In genomic region chr7:7321681-7322080, GRCh38 we compare ENCODE assay signal across 8 cellular contexts.
DNase-seq lines count a peak whose midpoint lies in the region; ATAC-seq and TF ChIP-seq lines count a peak whose summit lies in the region.

No MANE protein-coding gene starts in this region.

- H3K27me3 ChIP-seq in mammary epithelial cell (ENCODE audit: insufficient read depth, low read length) (no peaks in the 10 kb centered on the region), colonic mucosa (no peaks in the 10 kb centered on the region)

- H3K9ac ChIP-seq in mammary epithelial cell (ENCODE audit: insufficient read depth, low read length) (no peak overlapping the region), colonic mucosa (ENCODE audit: low read depth in 2 of 2, low read length in 2 of 2) (no peak overlapping the region)

- no peak overlapping the region for H3K4me3 Mint-ChIP-seq in MCF 10A (ENCODE audit: unreplicated experiment)

- H3K36me3 Mint-ChIP-seq in MCF 10A (ENCODE audit: insufficient read depth, unreplicated experiment), result peaks cover 6% of the 10 kb centered on the region

- intact Hi-C loops in MCF 10A (cut with micrococcal nuclease), result no loop called here
- intact Hi-C loops in mammary epithelial cell (cut with micrococcal nuclease), result no loop called here
- intact Hi-C loops in colonic mucosa (cut with DNase I), result no loop called here
- intact Hi-C loops in head of caudate nucleus (cut with DNase I), result no loop called here

- dilution Hi-C loops in mammary epithelial cell (cut with HindIII; ENCODE audit: low sequenced_read_pairs), result no loop called here

- no peak overlapping the region for H2AFZ ChIP-seq in mammary epithelial cell (ENCODE audit: low read depth, low read length)

- no peak overlapping the region for H3K4me2 ChIP-seq in mammary epithelial cell (ENCODE audit: insufficient read depth, low read depth, low read length)

- H3K4me1 Mint-ChIP-seq in MCF 10A (ENCODE audit: insufficient read depth, unreplicated experiment), result peaks cover 6% of the 10 kb centered on the region

- H4K20me1 ChIP-seq in mammary epithelial cell (ENCODE audit: insufficient read depth, low read length), result no peaks in the 10 kb centered on the region

- ATAC-seq in HG03442 (IDR thresholded peaks at IDR 0.05; ENCODE audit: unreplicated experiment), result peak; percentile 94

- H3K4me1 ChIP-seq in mammary epithelial cell (ENCODE audit: insufficient read depth, low read length) (no peaks in the 10 kb centered on the region), colonic mucosa (no peaks in the 10 kb centered on the region)

- peak overlapping the region; percentile 2 for H3K27ac Mint-ChIP-seq in MCF 10A (ENCODE audit: low read depth, unreplicated experiment)

- POLR2A ChIA-PET in MCF 10A (lab: Yijun Ruan, JAX), result interaction anchor here (1.5 kb wide), 1 partner anchor 9 kb away, joined by 3 read pairs; no protein-coding TSS in a partner anchor

- H3K9me3 ChIP-seq in mammary epithelial cell (replicated peaks; ENCODE audit: insufficient read depth, low read length) (no peaks in the 10 kb centered on the region), colonic mucosa (no peaks in the 10 kb centered on the region)

- in situ Hi-C loops in mammary epithelial cell (cut with MboI; ENCODE audit: low sequenced_read_pairs in 2 of 2), result no loop called here

- H3K36me3 ChIP-seq in mammary epithelial cell (ENCODE audit: insufficient read depth, low read length) (no peaks in the 10 kb centered on the region), colonic mucosa (no peaks in the 10 kb centered on the region)

- 52% methylated on average over 5 of the region's 5 CpGs for WGBS in mammary epithelial cell (ENCODE audit: low coverage, missing lambda C conversion rate)

- DNase-seq in MCF 10A (ENCODE audit: unreplicated experiment), result peak; percentile 53
- DNase-seq in mammary epithelial cell, result no peak
- DNase-seq in colonic mucosa, result peak; percentile 38
- DNase-seq in stimulated activated CD4-positive, alpha-beta T cell treated with anti-CD3 and anti-CD28 coated beads, Interleukin-12 subunit alpha, Interleukin-12 subunit beta, amount 100 ng/mL, for 4 hours, result no peak
- no peak for DNase-seq in activated gamma-delta T cell treated with Interleukin-2 at 50 U/mL for 16 hours
- no peak for DNase-seq in activated T-cell treated with anti-CD3 and anti-CD28 coated beads, Interleukin-2, amount 50 U/mL, for 1 hour
- no peak for DNase-seq in head of caudate nucleus

- BruUV-seq in MCF 10A (replicated peaks; lab: Mats Ljungman, UMichigan) (no TSS peak), mammary epithelial cell (replicated peaks; lab: Mats Ljungman, UMichigan) (no TSS peak)

- no peak for TF ChIP-seq CTCF in MCF 10A (IDR thresholded peaks at IDR 0.05; ENCODE audit: unreplicated experiment)
- no peak for TF ChIP-seq CTCF in mammary epithelial cell (conservative IDR thresholded peaks at IDR 0.05 in 1 of 2, IDR thresholded peaks at IDR 0.05 in 1 of 2; ENCODE audit: extremely low read depth in 1 of 2, insufficient read depth in 1 of 2, low read depth in 1 of 2, low read length in 2 of 2)
- TF ChIP-seq CTCF in colonic mucosa (IDR thresholded peaks at IDR 0.05), result no peak

- no peaks in the 10 kb centered on the region for H3K9me3 Mint-ChIP-seq in MCF 10A (ENCODE audit: unreplicated experiment)

- no peak overlapping the region for H3K4me3 ChIP-seq in mammary epithelial cell (replicated peaks in 1 of 3; ENCODE audit: insufficient read depth in 1 of 3, low read depth in 2 of 3, low read length in 3 of 3)
- no peak overlapping the region for H3K4me3 ChIP-seq in colonic mucosa

- H3K79me2 ChIP-seq in mammary epithelial cell (ENCODE audit: insufficient read depth, low read length), result no peaks in the 10 kb centered on the region

- no peak overlapping the region for H3K27ac ChIP-seq in mammary epithelial cell (ENCODE audit: insufficient read depth, low read depth, low read length)
- peak overlapping the region; percentile 41 for H3K27ac ChIP-seq in colonic mucosa

- CTCF ChIA-PET in MCF 10A (lab: Yijun Ruan, JAX) (no interaction called here), mammary epithelial cell (lab: Charles Lee; ENCODE audit: low non-redundant PET) (no interaction called here)

- H3K27me3 Mint-ChIP-seq in MCF 10A (ENCODE audit: insufficient read depth, unreplicated experiment), result no peaks in the 10 kb centered on the region

Comparison
In these comparisons a context has a peak if more than half of its experiments do, and no peak if none do; other contexts are left out.
1. DNase-seq: peak in MCF 10A (single experiment) and colonic mucosa (single experiment); none in mammary epithelial cell (single experiment), stimulated activated CD4-positive, alpha-beta T cell treated with anti-CD3 and anti-CD28 coated beads, Interleukin-12 subunit alpha, Interleukin-12 subunit beta, amount 100 ng/mL, for 4 hours (single experiment), activated gamma-delta T cell treated with Interleukin-2 at 50 U/mL for 16 hours (single experiment), activated T-cell treated with anti-CD3 and anti-CD28 coated beads, Interleukin-2, amount 50 U/mL, for 1 hour (single experiment) and head of caudate nucleus (0 of 42).